8 cellular contexts compared by ENCODE assay signal in the genomic region with DNA sequence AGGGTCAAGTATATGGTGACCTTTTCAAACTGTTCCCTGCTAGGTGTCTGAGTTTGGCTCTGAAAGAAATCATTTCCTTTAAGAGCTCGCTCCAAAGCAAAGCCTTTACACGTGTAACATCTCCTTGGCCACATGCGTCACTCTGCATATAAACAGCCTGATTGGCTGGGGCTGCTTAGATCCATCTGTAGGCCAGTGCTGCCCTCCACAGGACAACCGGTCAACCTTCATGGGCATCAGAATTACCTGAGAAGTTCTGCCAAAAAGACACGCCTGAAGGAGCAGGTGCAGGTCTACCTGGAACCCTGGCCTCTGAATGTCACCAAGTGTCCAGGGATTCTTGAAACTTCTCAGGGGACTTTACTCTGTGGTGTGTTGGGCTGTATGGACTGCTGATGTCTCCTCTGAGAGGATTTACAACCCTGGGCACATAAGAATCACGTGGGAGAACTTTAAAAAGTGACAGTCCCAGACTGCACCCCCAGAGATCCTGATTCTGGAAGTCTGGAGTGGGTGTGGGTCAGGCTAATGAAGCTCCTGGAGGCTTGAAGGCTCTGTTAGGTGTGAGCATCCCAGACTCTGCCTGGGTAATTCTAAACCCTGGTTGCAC.
DNase-seq lines count a peak whose midpoint lies in the region; ATAC-seq lines count a peak whose summit lies in the region.

No MANE protein-coding gene starts in this region.

- ATAC-seq in GM18907 (IDR thresholded peaks at IDR 0.05; ENCODE audit: unreplicated experiment), result peak; percentile 93
- peak; percentile 97 for ATAC-seq in HG03139 (IDR thresholded peaks at IDR 0.05; ENCODE audit: unreplicated experiment)

- peak; percentile 88 for DNase-seq in AG08396 (ENCODE audit: low spot score)
- DNase-seq in NCI-H2196 (lab: John Stamatoyannopoulos, UW; ENCODE audit: unreplicated experiment), result peak; percentile 88
- peak; percentile 67 for DNase-seq in activated CD4-positive, CD25-positive, alpha-beta regulatory T cell treated with anti-CD3 and anti-CD28 coated beads, Interleukin-2, amount 50 U/mL, for 72 hours
- peak; percentile 95 for DNase-seq in cerebellar cortex (ENCODE audit: low spot score)
- DNase-seq in kidney glomerular epithelial cell (lab: John Stamatoyannopoulos, UW), result peak; percentile 84
- DNase-seq in stimulated activated CD4-positive, alpha-beta T cell treated with anti-CD3 and anti-CD28 coated beads, Interleukin-2, amount 100 ng/mL, for 4 hours (ENCODE audit: low read depth), result peak; percentile 68

Comparison
In these comparisons a context has a peak if more than half of its experiments do, and no peak if none do; other contexts are left out.
1. Peak in every context shown above with its lines: DNase-seq and ATAC-seq.